Comparison of ENCODE assay signal across 9 cellular contexts in genomic region chrX:84046403-84046984, GRCh38.
DNase-seq lines count a peak whose midpoint lies in the region; ATAC-seq, FAIRE-seq and TF ChIP-seq lines count a peak whose summit lies in the region.
"Had no signal": no experiment of that assay in that cellular context is flagged by ENCODE, and none has a peak within 500 bp of the region (broad histone marks: within the 10 kb centered on the region; RNA-seq: fewer than 3 reads in every experiment).

No MANE protein-coding gene starts in this region.

- peak; percentile 79 for FAIRE-seq in H1 (lab: Jason Lieb, UNC)

- 33% methylated on average over 5 of the region's 7 CpGs; no CpG with 5 or more reads in 1 of the 2 experiments for WGBS in H1 (ENCODE audit: extremely low coverage in 1 of 2, insufficient coverage in 1 of 2, insufficient read length in 1 of 2, insufficient replicate concordance in 2 of 2, low coverage in 1 of 2, low lambda C conversion rate in 2 of 2, missing lambda C conversion rate in 1 of 2), 2 experiments
- WGBS in neuronal stem cell (ENCODE audit: extremely low coverage in 2 of 2, insufficient read length in 2 of 2, insufficient replicate concordance in 1 of 2), 2 donors, result no CpG with 5 or more reads among the region's 7 CpGs

- H3K4me1 ChIP-seq in NT2/D1 (ENCODE audit: insufficient read depth, insufficient read length) (no peaks in the 10 kb centered on the region), H1 (replicated peaks in 1 of 4; ENCODE audit: control insufficient read depth in 3 of 4, insufficient read depth in 4 of 4, low read length in 3 of 4) (no peaks in the 10 kb centered on the region), neuronal stem cell (ENCODE audit: control insufficient read depth in 2 of 2, insufficient read depth in 1 of 2, low read depth in 1 of 2, low read length in 2 of 2) (no peaks in the 10 kb centered on the region)

- no peak overlapping the region for H3K18ac ChIP-seq in H1 (ENCODE audit: extremely low read depth, low read length)
- no peak overlapping the region for H3K18ac ChIP-seq in neuronal stem cell (ENCODE audit: low read length)

- H4K8ac ChIP-seq in H1 (ENCODE audit: extremely low read depth, insufficient read depth, low read length) (no peak overlapping the region), neuronal stem cell (ENCODE audit: low read depth, low read length) (no peak overlapping the region)

- no peak for TF ChIP-seq EP300 in H1 (IDR thresholded peaks at IDR 0.05; ENCODE audit: borderline replicate concordance in 1 of 2, low read depth in 2 of 2, low read length in 2 of 2)

- no peak overlapping the region; a peak in 1 of 4 replicates for H3K4me2 ChIP-seq in H1 (ENCODE audit: insufficient read depth in 1 of 2, low read depth in 2 of 2, low read length in 2 of 2)
- no peak overlapping the region for H3K4me2 ChIP-seq in neuronal stem cell (ENCODE audit: insufficient read depth, low read length, poor library complexity, severe bottlenecking)

- H3K9me3 ChIP-seq in NT2/D1 (ENCODE audit: insufficient read depth, low read length) (no peaks in the 10 kb centered on the region), H1 (ENCODE audit: insufficient read depth in 2 of 2, low read depth in 1 of 2, low read length in 1 of 2) (no peaks in the 10 kb centered on the region), neuronal stem cell (replicated peaks in 1 of 2; ENCODE audit: control insufficient read depth in 2 of 2, insufficient read depth in 1 of 2, low read depth in 1 of 2, low read length in 2 of 2) (no peaks in the 10 kb centered on the region)

- POLR2A ChIA-PET in H1 (lab: Charles Lee; ENCODE audit: partially characterized antibody), result interaction anchor here (0.6 kb wide), 1 partner anchor 455 kb away, joined by 3 read pairs; the partner anchor contains the start of gene HDX

- H3K14ac ChIP-seq in H1 (ENCODE audit: insufficient read length) (no peak overlapping the region), neuronal stem cell (ENCODE audit: low read length) (no peak overlapping the region)

- H4K20me1 ChIP-seq in H1 (replicated peaks in 1 of 2; ENCODE audit: control insufficient read depth in 1 of 2, insufficient read depth in 2 of 2, low read length in 2 of 2), result no peaks in the 10 kb centered on the region

- H3K79me2 ChIP-seq in H1 (ENCODE audit: control insufficient read depth in 1 of 2, insufficient read depth in 2 of 2, low read length in 2 of 2), result no peaks in the 10 kb centered on the region

- no peak overlapping the region for H2BK5ac ChIP-seq in H1 (ENCODE audit: low read depth, low read length)
- H2BK5ac ChIP-seq in neuronal stem cell (ENCODE audit: low read length), result no peak overlapping the region

- no peak overlapping the region for H2AK5ac ChIP-seq in H1 (ENCODE audit: low read depth, low read length)
- no peak overlapping the region for H2AK5ac ChIP-seq in neuronal stem cell (ENCODE audit: low read depth, low read length)

- H2BK120ac ChIP-seq in H1 (replicated peaks; ENCODE audit: low read depth, low read length), result no peak overlapping the region
- no peak overlapping the region for H2BK120ac ChIP-seq in neuronal stem cell (ENCODE audit: low read depth, low read length)

- H3K4ac ChIP-seq in H1 (replicated peaks; ENCODE audit: insufficient read length, low read depth, low read length) (no peak overlapping the region), neuronal stem cell (ENCODE audit: low read length) (no peak overlapping the region)

- ATAC-seq in GM19467 (IDR thresholded peaks at IDR 0.05; ENCODE audit: unreplicated experiment) (peak; percentile 95), HG03457 (IDR thresholded peaks at IDR 0.05; ENCODE audit: unreplicated experiment) (peak; percentile 93)
- ATAC-seq: CD8-positive, alpha-beta T cell had no signal

- TF ChIP-seq CTCF in H1 (IDR thresholded peaks at IDR 0.05; ENCODE audit: control extremely low read depth in 1 of 3, insufficient read depth in 1 of 3, low read depth in 1 of 3, low read length in 3 of 3), result peak; percentile 39 to 69 (median 66)

- no peak overlapping the region for H3K56ac ChIP-seq in H1 (replicated peaks; ENCODE audit: insufficient read length, low read depth, low read length)

- H2BK15ac ChIP-seq in H1 (ENCODE audit: low read length), result no peak overlapping the region
- H2BK15ac ChIP-seq in neuronal stem cell (ENCODE audit: low read length), result no peak overlapping the region

- H3K4me3 ChIP-seq in NT2/D1 (ENCODE audit: insufficient read length, low read depth), result no peak overlapping the region
- no peak overlapping the region for H3K4me3 ChIP-seq in H1 (ENCODE audit: extremely low read depth in 1 of 4, insufficient read depth in 2 of 4, low read depth in 3 of 4, low read length in 4 of 4)
- no peak overlapping the region for H3K4me3 ChIP-seq in neuronal stem cell (ENCODE audit: low read length in 2 of 2)

- DNase-seq in NOMO-1 (lab: John Stamatoyannopoulos, UW; ENCODE audit: unreplicated experiment in 2 of 2), result peak; percentile 1 to 10
- no peak for DNase-seq in NOMO-1 treated with dmso at 0.1 percent for 144 hours (lab: John Stamatoyannopoulos, UW; ENCODE audit: unreplicated experiment)
- peak; percentile 36 for DNase-seq in NT2/D1 (ENCODE audit: low read depth, low spot score)
- DNase-seq in H1 (ENCODE audit: low read depth in 1 of 2, low spot score in 2 of 2), result peak in 1 of 2 experiments; percentile 46
- DNase-seq in neuronal stem cell (ENCODE audit: low spot score), result peak; percentile 20
- no peak for DNase-seq in occipital lobe (lab: John Stamatoyannopoulos, UW)

- H2BK20ac ChIP-seq in H1 (ENCODE audit: low read length), result no peak overlapping the region

- H3K27ac ChIP-seq in H1 (ENCODE audit: low read depth, low read length) (no peak overlapping the region), neuronal stem cell (replicated peaks; ENCODE audit: low read length) (no peak overlapping the region)

- H3K23ac ChIP-seq in H1 (ENCODE audit: insufficient read length), result no peak overlapping the region
- H3K23ac ChIP-seq in neuronal stem cell (ENCODE audit: low read depth, low read length, poor library complexity), result no peak overlapping the region

- H4K5ac ChIP-seq in H1 (ENCODE audit: insufficient read length, low read depth, low read length), result no peak overlapping the region

- no peaks in the 10 kb centered on the region for H3K79me1 ChIP-seq in H1 (ENCODE audit: low read depth, low read length)
- H3K79me1 ChIP-seq in neuronal stem cell (ENCODE audit: low read depth, low read length), result no peaks in the 10 kb centered on the region

- peak; percentile 69 for TF ChIP-seq RAD21 in H1 (IDR thresholded peaks at IDR 0.05 in 1 of 2, conservative IDR thresholded peaks at IDR 0.05 in 1 of 2; ENCODE audit: low read depth in 2 of 2, low read length in 2 of 2)

- CTCF ChIA-PET in H1 (lab: Charles Lee; ENCODE audit: partially characterized antibody), result interaction anchor here (0.6 to 2.3 kb wide), 15 partner anchors 8 to 847 kb away, joined by 3 to 10 read pairs (median 3); no protein-coding TSS in a partner anchor

- H3K9ac ChIP-seq in NT2/D1 (ENCODE audit: insufficient read length, low read depth) (no peak overlapping the region), H1 (replicated peaks in 1 of 4; ENCODE audit: extremely low read depth in 1 of 4, low read depth in 3 of 4, low read length in 3 of 4) (no peak overlapping the region), neuronal stem cell (ENCODE audit: low read depth, low read length, poor library complexity) (no peak overlapping the region)

- H2BK12ac ChIP-seq in H1 (ENCODE audit: low read depth, low read length), result no peak overlapping the region
- H2BK12ac ChIP-seq in neuronal stem cell (ENCODE audit: low read length), result no peak overlapping the region

- H3K23me2 ChIP-seq in H1 (ENCODE audit: low read depth, low read length), result no peaks in the 10 kb centered on the region

- H4K91ac ChIP-seq in H1 (replicated peaks; ENCODE audit: insufficient read length, low read length) (no peak overlapping the region), neuronal stem cell (ENCODE audit: low read depth, low read length, poor library complexity) (no peak overlapping the region)

- no peak for TF ChIP-seq POLR2A in H1 (IDR thresholded peaks at IDR 0.05; ENCODE audit: control extremely low read depth in 1 of 2, low read depth in 2 of 2, low read length in 2 of 2)

- H3K36me3 ChIP-seq in NT2/D1 (ENCODE audit: insufficient read depth, insufficient read length, low read length), result no peaks in the 10 kb centered on the region
- no peaks in the 10 kb centered on the region for H3K36me3 ChIP-seq in H1 (ENCODE audit: control insufficient read depth in 2 of 4, insufficient read depth in 4 of 4, low read length in 3 of 4)
- no peaks in the 10 kb centered on the region for H3K36me3 ChIP-seq in neuronal stem cell (replicated peaks in 1 of 2; ENCODE audit: control insufficient read depth in 2 of 2, insufficient read depth in 2 of 2, low read length in 2 of 2)

- no peaks in the 10 kb centered on the region for H3K27me3 ChIP-seq in NT2/D1 (ENCODE audit: insufficient read depth, insufficient read length)
- H3K27me3 ChIP-seq in H1 (replicated peaks in 1 of 4; ENCODE audit: control insufficient read depth in 3 of 4, extremely low read depth in 1 of 4, insufficient read depth in 3 of 4, low read length in 3 of 4), result no peaks in the 10 kb centered on the region
- no peaks in the 10 kb centered on the region for H3K27me3 ChIP-seq in neuronal stem cell (ENCODE audit: control insufficient read depth in 3 of 3, insufficient read depth in 3 of 3, low read depth in 1 of 3, low read length in 3 of 3)

- H2AFZ ChIP-seq in H1 (ENCODE audit: low read length) (no peak overlapping the region), neuronal stem cell (ENCODE audit: low read length) (no peak overlapping the region)

TF ChIP-seq in H1, 55 proteins besides CTCF, POLR2A, EP300 and RAD21:
- TF ChIP-seq TCF12 (IDR thresholded peaks at IDR 0.05; ENCODE audit: low read depth, low read length) (peak; percentile 57; the same call in 1 of the 2 replicates), RNF2 (IDR thresholded peaks at IDR 0.05; ENCODE audit: borderline replicate concordance, low read depth, low read length, missing control alignments, poor library complexity, severe bottlenecking) (no peak), BACH1 (IDR thresholded peaks at IDR 0.05; ENCODE audit: low read length) (no peak), MAFK (IDR thresholded peaks at IDR 0.05; ENCODE audit: low read depth, low read length) (peak; percentile 47; the same call in 1 of the 2 replicates), NANOG (IDR thresholded peaks at IDR 0.05; ENCODE audit: insufficient read depth, low read depth, low read length, poor library complexity, severe bottlenecking) (peak; percentile 54)

Comparison
In these comparisons a context has a peak if more than half of its experiments do, and no peak if none do; other contexts are left out.
1. DNase-seq: peak in NOMO-1 (2 of 2), NT2/D1 (single experiment) and neuronal stem cell (single experiment); none in NOMO-1 treated with dmso at 0.1 percent for 144 hours (single experiment) and occipital lobe (single experiment).